Comparison of ENCODE assay signal across 9 cellular contexts in the genomic region with DNA sequence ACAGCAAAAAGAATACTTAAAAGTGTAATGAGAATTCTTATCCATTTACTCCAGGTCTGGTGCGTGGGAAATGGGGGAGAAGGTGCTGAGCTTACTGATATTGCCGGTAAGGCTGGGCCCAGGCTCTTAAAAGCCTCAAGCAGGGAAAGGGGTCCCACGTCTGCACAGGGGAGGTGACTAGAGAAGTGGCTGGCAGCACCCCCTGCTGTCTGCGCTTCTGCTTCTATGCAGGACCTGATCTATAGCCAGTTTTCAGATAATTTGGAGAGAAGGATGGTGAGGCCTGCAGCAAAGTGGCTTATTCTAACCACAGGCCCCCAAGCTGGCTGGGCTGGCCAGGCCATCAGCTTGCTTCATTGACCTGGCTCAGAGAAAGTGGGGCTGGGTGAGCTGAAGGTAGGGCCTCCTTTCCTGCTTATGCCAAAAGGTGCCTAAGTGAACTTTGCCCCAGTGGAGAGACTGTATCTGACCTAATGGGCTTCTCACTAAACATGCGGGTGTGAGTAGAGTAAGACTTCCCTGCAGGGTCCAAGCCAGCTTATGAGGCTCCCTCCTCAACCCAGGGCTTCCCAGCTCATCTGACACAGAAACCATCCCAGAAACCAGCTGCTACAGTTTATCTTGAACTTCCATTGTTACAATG. TPM values are rescaled to one million over a fixed set of nuclear protein-coding genes. Genes with fewer than 3 reads are reported as not detected.
DNase-seq lines count a peak whose midpoint lies in the region; ATAC-seq and TF ChIP-seq lines count a peak whose summit lies in the region.
"Had no signal": no experiment of that assay in that cellular context is flagged by ENCODE, and none has a peak within 500 bp of the region (broad histone marks: within the 10 kb centered on the region; RNA-seq: fewer than 3 reads in every experiment).

No MANE protein-coding gene starts in this region.

- no peaks in the 10 kb centered on the region for H4K20me1 ChIP-seq in HCT116 (ENCODE audit: insufficient read depth)

- H3K27me3 ChIP-seq in HCT116 (ENCODE audit: insufficient read depth, low read length) (no peaks in the 10 kb centered on the region), body of pancreas (no peaks in the 10 kb centered on the region), spleen (replicated peaks in 1 of 7) (no peaks in the 10 kb centered on the region)

- no TSS peak for BruUV-seq in HCT116 (replicated peaks; lab: Mats Ljungman, UMichigan)

- H3K9me3 Mint-ChIP-seq in CD14-positive monocyte = no peaks in the 10 kb centered on the region

- H3K9me2 ChIP-seq in HCT116 (ENCODE audit: insufficient read depth) = no peaks in the 10 kb centered on the region

- peak; percentile 19; the same call in 1 of the 2 replicates for TF ChIP-seq RAD21 in HCT116 (IDR thresholded peaks at IDR 0.05; ENCODE audit: low read depth)

- H3K4me1 ChIP-seq in HCT116 (ENCODE audit: control insufficient read depth in 1 of 2, insufficient read depth in 2 of 2, low read length in 2 of 2) = peaks cover 0 to 9% of the 10 kb centered on the region in 2 experiments; a peak in 1 of 4 replicates
- H3K4me1 ChIP-seq in body of pancreas = no peaks in the 10 kb centered on the region
- no peaks in the 10 kb centered on the region for H3K4me1 ChIP-seq in spleen

- TF ChIP-seq CTCF in HCT116 (IDR thresholded peaks at IDR 0.05 in 2 of 3, conservative IDR thresholded peaks at IDR 0.05 in 1 of 3; ENCODE audit: borderline replicate concordance in 1 of 3, insufficient read depth in 1 of 3, low read depth in 2 of 3, low read length in 2 of 3) (no peak; a peak in 1 of 6 replicates), VCaP (conservative IDR thresholded peaks at IDR 0.05) (no peak), body of pancreas (IDR thresholded peaks at IDR 0.05) (no peak), spleen (IDR thresholded peaks at IDR 0.05 in 8 of 11, conservative IDR thresholded peaks at IDR 0.05 in 3 of 11) (peak in 1 of 11 experiments; percentile 8), CD14-positive monocyte (IDR thresholded peaks at IDR 0.05) (no peak)

- H3K27ac Mint-ChIP-seq in CD14-positive monocyte = peak overlapping the region in 1 of 7 donors; percentile 3

- no peak overlapping the region for H3K4me2 ChIP-seq in HCT116 (ENCODE audit: low read length)

- CTCF ChIA-PET in HCT116 (lab: Charles Lee) = no interaction called here

- H2AFZ ChIP-seq in HCT116 (ENCODE audit: low read depth, low read length, poor library complexity, severe bottlenecking) = no peak overlapping the region

- no peak for TF ChIP-seq POLR2A in HCT116 (IDR thresholded peaks at IDR 0.05; ENCODE audit: borderline replicate concordance, extremely low read depth, insufficient read depth, insufficient read length)
- no peak for TF ChIP-seq POLR2A in body of pancreas (IDR thresholded peaks at IDR 0.05)
- no peak for TF ChIP-seq POLR2A in spleen (IDR thresholded peaks at IDR 0.05)

- H3K4me1 Mint-ChIP-seq in CD14-positive monocyte = peaks cover 14% of the 10 kb centered on the region

- peaks cover 1 to 4% (median 4%) of the 10 kb centered on the region in 3 donors for H3K27me3 Mint-ChIP-seq in CD14-positive monocyte (ENCODE audit: low read depth in 3 of 3)

- H3K4me3 ChIP-seq in HCT116 (replicated peaks in 1 of 2; ENCODE audit: low read depth in 1 of 2, low read length in 2 of 2) (no peak overlapping the region), body of pancreas (no peak overlapping the region), spleen (no peak overlapping the region)

- no peak overlapping the region for H3K27ac ChIP-seq in HCT116 (ENCODE audit: low read depth, low read length)
- H3K27ac ChIP-seq in VCaP = peak overlapping the region; percentile 77
- no peak overlapping the region for H3K27ac ChIP-seq in body of pancreas
- no peak overlapping the region for H3K27ac ChIP-seq in spleen

- intact Hi-C loops in HCT116 (cut with micrococcal nuclease) (no loop called here), body of pancreas (cut with DNase I) (no loop called here), spleen (cut with DNase I; ENCODE audit: low total_unique reads) (no loop called here), CD14-positive monocyte (cut with micrococcal nuclease) (no loop called here)

- 0 out of 2 replicates have a peak, but pooled peaks have one; percentile 36 for ATAC-seq in HCT116
- no peak for ATAC-seq in body of pancreas
- ATAC-seq: esophagus mucosa had no signal

- H3K79me2 ChIP-seq in HCT116 (ENCODE audit: insufficient read depth, low read length) = no peaks in the 10 kb centered on the region

- POLR2A ChIA-PET in HCT116 (lab: Charles Lee) = no interaction called here

- H3K4me3 Mint-ChIP-seq in CD14-positive monocyte = no peak overlapping the region

- H3K36me3 Mint-ChIP-seq in CD14-positive monocyte = no peaks in the 10 kb centered on the region

- no peak overlapping the region for H3K9ac ChIP-seq in HCT116 (ENCODE audit: low read length)

- RAD21 ChIA-PET in HCT116 (lab: Charles Lee; ENCODE audit: low non-redundant PET in 1 of 2, low total read pairs in 2 of 2, uncharacterized antibody in 2 of 2, unreplicated experiment in 2 of 2) = no interaction called here

- no peaks in the 10 kb centered on the region for H3K36me3 ChIP-seq in HCT116 (ENCODE audit: control insufficient read depth in 1 of 2, insufficient read depth in 2 of 2, low read length in 2 of 2)
- H3K36me3 ChIP-seq in body of pancreas (replicated peaks in 1 of 2; ENCODE audit: insufficient read depth in 1 of 2, low read depth in 2 of 2) = no peaks in the 10 kb centered on the region
- no peaks in the 10 kb centered on the region for H3K36me3 ChIP-seq in spleen

- no peaks in the 10 kb centered on the region for H3K9me3 ChIP-seq in HCT116 (ENCODE audit: control insufficient read depth in 1 of 2, insufficient read depth in 1 of 2, low read depth in 1 of 2, low read length in 2 of 2)
- H3K9me3 ChIP-seq in body of pancreas = no peaks in the 10 kb centered on the region
- no peaks in the 10 kb centered on the region for H3K9me3 ChIP-seq in spleen

- WGBS in body of pancreas, 2 donors = 80 to 81% methylated on average over 5 of the region's 5 CpGs
- WGBS in spleen, 5 donors = 74 to 82% (median 78%) methylated on average over 4 to 5 of the region's 5 CpGs

- DNase-seq in HCT116 (ENCODE audit: low read depth, low spot score) (no peak), ecto neural progenitor cell (ENCODE audit: low spot score) (peak; percentile 47), mesenteric fat pad (ENCODE audit: low spot score) (no peak), body of pancreas (no peak), spleen (no peak), CD14-positive monocyte (ENCODE audit: low spot score) (no peak)
- peak; percentile 22 for DNase-seq in stimulated activated CD4-positive, alpha-beta T cell treated with anti-CD3 and anti-CD28 coated beads, Interleukin-4, amount 100 ng/mL, for 24 hours

TF ChIP-seq in HCT116, 20 proteins besides CTCF, POLR2A, EP300 and RAD21 (continues in another document):
- TF ChIP-seq SRF (IDR thresholded peaks at IDR 0.05; ENCODE audit: low read depth) (no peak), ZFX (IDR thresholded peaks at IDR 0.05) (no peak), ZNF274 (IDR thresholded peaks at IDR 0.05; ENCODE audit: low read depth, low read length) (no peak), SIN3A (IDR thresholded peaks at IDR 0.05; ENCODE audit: low read depth) (no peak), CBX3 (IDR thresholded peaks at IDR 0.05; ENCODE audit: low read depth) (no peak), SP1 (IDR thresholded peaks at IDR 0.05; ENCODE audit: low read depth) (no peak), ELF1 (IDR thresholded peaks at IDR 0.05; ENCODE audit: borderline replicate concordance, low read depth) (no peak)
- TF ChIP-seq, protein P1, sequence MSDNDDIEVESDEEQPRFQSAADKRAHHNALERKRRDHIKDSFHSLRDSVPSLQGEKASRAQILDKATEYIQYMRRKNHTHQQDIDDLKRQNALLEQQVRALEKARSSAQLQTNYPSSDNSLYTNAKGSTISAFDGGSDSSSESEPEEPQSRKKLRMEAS (IDR thresholded peaks at IDR 0.05) = no peak
- TF ChIP-seq, protein P2, sequence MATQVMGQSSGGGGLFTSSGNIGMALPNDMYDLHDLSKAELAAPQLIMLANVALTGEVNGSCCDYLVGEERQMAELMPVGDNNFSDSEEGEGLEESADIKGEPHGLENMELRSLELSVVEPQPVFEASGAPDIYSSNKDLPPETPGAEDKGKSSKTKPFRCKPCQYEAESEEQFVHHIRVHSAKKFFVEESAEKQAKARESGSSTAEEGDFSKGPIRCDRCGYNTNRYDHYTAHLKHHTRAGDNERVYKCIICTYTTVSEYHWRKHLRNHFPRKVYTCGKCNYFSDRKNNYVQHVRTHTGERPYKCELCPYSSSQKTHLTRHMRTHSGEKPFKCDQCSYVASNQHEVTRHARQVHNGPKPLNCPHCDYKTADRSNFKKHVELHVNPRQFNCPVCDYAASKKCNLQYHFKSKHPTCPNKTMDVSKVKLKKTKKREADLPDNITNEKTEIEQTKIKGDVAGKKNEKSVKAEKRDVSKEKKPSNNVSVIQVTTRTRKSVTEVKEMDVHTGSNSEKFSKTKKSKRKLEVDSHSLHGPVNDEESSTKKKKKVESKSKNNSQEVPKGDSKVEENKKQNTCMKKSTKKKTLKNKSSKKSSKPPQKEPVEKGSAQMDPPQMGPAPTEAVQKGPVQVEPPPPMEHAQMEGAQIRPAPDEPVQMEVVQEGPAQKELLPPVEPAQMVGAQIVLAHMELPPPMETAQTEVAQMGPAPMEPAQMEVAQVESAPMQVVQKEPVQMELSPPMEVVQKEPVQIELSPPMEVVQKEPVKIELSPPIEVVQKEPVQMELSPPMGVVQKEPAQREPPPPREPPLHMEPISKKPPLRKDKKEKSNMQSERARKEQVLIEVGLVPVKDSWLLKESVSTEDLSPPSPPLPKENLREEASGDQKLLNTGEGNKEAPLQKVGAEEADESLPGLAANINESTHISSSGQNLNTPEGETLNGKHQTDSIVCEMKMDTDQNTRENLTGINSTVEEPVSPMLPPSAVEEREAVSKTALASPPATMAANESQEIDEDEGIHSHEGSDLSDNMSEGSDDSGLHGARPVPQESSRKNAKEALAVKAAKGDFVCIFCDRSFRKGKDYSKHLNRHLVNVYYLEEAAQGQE (IDR thresholded peaks at IDR 0.05; ENCODE audit: low read depth) = no peak

RNA-seq across cellular contexts. Expression of a gene that starts 30.9 kb away (rescaled TPM):
- total RNA-seq in HCT116 (2021; ENCODE audit: unreplicated experiment) (147 TPM), mesenteric fat pad (354 TPM), body of pancreas (10 to 100 TPM; 13.2 to 28.0 TPM), spleen (10 to 100 TPM; 46.0 to 72.2 (median 69.6) TPM)
- polyA plus RNA-seq in HCT116 (2012) = 140 and 146 TPM in 2 replicates
- polyA plus RNA-seq in spleen (10 to 100 TPM; 35.7 to 80.1 (median 60.7) TPM), CD14-positive monocyte (100 to 1,000 TPM; 177 to 208 TPM)

Comparison
In these comparisons a context has a peak if more than half of its experiments do, and no peak if none do; other contexts are left out.
1. DNase-seq: peak in ecto neural progenitor cell (single experiment) and stimulated activated CD4-positive, alpha-beta T cell treated with anti-CD3 and anti-CD28 coated beads, Interleukin-4, amount 100 ng/mL, for 24 hours (single experiment); none in HCT116 (single experiment), mesenteric fat pad (single experiment), body of pancreas (0 of 4), spleen (single experiment) and CD14-positive monocyte (single experiment).